In genomic region chr16:29825145-29826044, GRCh38 we compare ENCODE assay signal across 8 cellular contexts. TPM values are rescaled to one million over a fixed set of nuclear protein-coding genes. Genes with fewer than 3 reads are reported as not detected.
A peak's percentile ranks its signal among the peaks of the same experiment; 100 is the strongest.
DNase-seq lines count a peak whose midpoint lies in the region; ATAC-seq and TF ChIP-seq lines count a peak whose summit lies in the region.

No MANE protein-coding gene starts in this region.

- H3K9me3 ChIP-seq in mucosa of descending colon = no peaks in the 10 kb centered on the region
- H3K9me3 ChIP-seq in thyroid gland = no peaks in the 10 kb centered on the region

- DNase-seq in NCI-H146 (lab: John Stamatoyannopoulos, UW) (peak; percentile 58), NCI-H146 treated with DMSO at 0.1 percent for 48 hours (lab: John Stamatoyannopoulos, UW; ENCODE audit: unreplicated experiment) (no peak), choroid plexus epithelial cell (ENCODE audit: low read depth) (peak; percentile 87), mucosa of descending colon (peak; percentile 59 to 73 (median 66)), thyroid gland (no peak), DMS114 treated with DMSO at 0.1 percent for 48 hours (lab: John Stamatoyannopoulos, UW; ENCODE audit: unreplicated experiment) (no peak), NCI-H2107 (lab: John Stamatoyannopoulos, UW) (no peak)

- no peaks in the 10 kb centered on the region for H3K27me3 ChIP-seq in thyroid gland

- ATAC-seq in SK-N-SH treated with all-trans-retinoic acid at 6 μM for 48 hours (peak; percentile 42), mucosa of descending colon (peak; percentile 37)

- no peaks in the 10 kb centered on the region for H3K36me3 ChIP-seq in mucosa of descending colon (ENCODE audit: low read depth)
- H3K36me3 ChIP-seq in thyroid gland = no peaks in the 10 kb centered on the region

- H3K4me3 ChIP-seq in choroid plexus epithelial cell (ENCODE audit: low read depth, low read length) = no peak overlapping the region
- no peak overlapping the region for H3K4me3 ChIP-seq in mucosa of descending colon
- no peak overlapping the region for H3K4me3 ChIP-seq in thyroid gland (replicated peaks in 1 of 3)

- intact Hi-C loops in mucosa of descending colon (cut with DNase I, micrococcal nuclease) = no loop called here
- intact Hi-C loops in thyroid gland (cut with DNase I) = no loop called here

- TF ChIP-seq CTCF in choroid plexus epithelial cell (conservative IDR thresholded peaks at IDR 0.05; ENCODE audit: low read depth, low read length) (no peak), mucosa of descending colon (IDR thresholded peaks at IDR 0.05) (no peak), thyroid gland (IDR thresholded peaks at IDR 0.05) (no peak)

- peak overlapping the region; percentile 4 to 62 (median 62) for H3K27ac ChIP-seq in thyroid gland

- no peak for TF ChIP-seq POLR2A in thyroid gland (IDR thresholded peaks at IDR 0.05)

- WGBS in thyroid gland, 2 donors = 68 to 76% methylated on average over 9 to 10 of the region's 10 CpGs

- H3K4me1 ChIP-seq in mucosa of descending colon (ENCODE audit: low read depth) = peaks cover 89% of the 10 kb centered on the region
- H3K4me1 ChIP-seq in thyroid gland = peaks cover 28 to 55% of the 10 kb centered on the region in 2 donors

TF ChIP-seq in SK-N-SH treated with all-trans-retinoic acid at 6 μM for 48 hours, 23 proteins besides CTCF, POLR2A, EP300 and RAD21:
- TF ChIP-seq SNAI2 (CRISPR knock-in tag; IDR thresholded peaks at IDR 0.05) (no peak), TCF4 (CRISPR knock-in tag; IDR thresholded peaks at IDR 0.05; ENCODE audit: borderline replicate concordance) (no peak), RARB (CRISPR knock-in tag; IDR thresholded peaks at IDR 0.05) (no peak), ESRRG (CRISPR knock-in tag; IDR thresholded peaks at IDR 0.05) (no peak), ZFP3 (CRISPR knock-in tag; IDR thresholded peaks at IDR 0.05) (no peak), ZFP30 (CRISPR knock-in tag; IDR thresholded peaks at IDR 0.05) (no peak), POU6F1 (CRISPR knock-in tag; IDR thresholded peaks at IDR 0.05; ENCODE audit: borderline replicate concordance, low read depth) (no peak), ZNF70 (CRISPR knock-in tag; IDR thresholded peaks at IDR 0.05) (no peak), CREB5 (CRISPR knock-in tag; IDR thresholded peaks at IDR 0.05; ENCODE audit: low read depth) (no peak), CSRNP3 (CRISPR knock-in tag; IDR thresholded peaks at IDR 0.05) (no peak), TSHZ2 (CRISPR knock-in tag; IDR thresholded peaks at IDR 0.05) (no peak), BACH2 (CRISPR knock-in tag; IDR thresholded peaks at IDR 0.05; ENCODE audit: borderline replicate concordance) (no peak), ZC3H10 (CRISPR knock-in tag; IDR thresholded peaks at IDR 0.05) (no peak), TOX (CRISPR knock-in tag; IDR thresholded peaks at IDR 0.05; ENCODE audit: borderline replicate concordance) (no peak), PPARA (CRISPR knock-in tag; IDR thresholded peaks at IDR 0.05; ENCODE audit: borderline replicate concordance) (no peak), ARNTL (CRISPR knock-in tag; IDR thresholded peaks at IDR 0.05; ENCODE audit: borderline replicate concordance, low read depth) (no peak), ISL1 (CRISPR knock-in tag; IDR thresholded peaks at IDR 0.05) (no peak)

RNA-seq across cellular contexts. Expression of gene MVP, which starts 5.1 kb away (rescaled TPM):
- total RNA-seq in mucosa of descending colon (100 to 1,000 TPM; 307 to 552 (median 529) TPM), thyroid gland (100 to 1,000 TPM in 1 of 4 donors, 10 to 100 TPM in 3; 70.1 to 127 (median 90.6) TPM)

RNA-seq across cellular contexts. Expression of gene PAGR1, which starts 9.4 kb away (rescaled TPM):
- total RNA-seq in mucosa of descending colon = 10 to 100 TPM; 15.6 to 25.1 (median 20.5) TPM
- total RNA-seq in thyroid gland = 10 to 100 TPM; 38.2 to 75.0 (median 55.2) TPM

RNA-seq across cellular contexts. Expression of gene PRRT2, which starts 13.4 kb away (rescaled TPM):
- total RNA-seq in mucosa of descending colon = 10 to 100 TPM in 1 of 3 donors, under 1 TPM in 2; 0.81 to 15.2 (median 0.94) TPM
- total RNA-seq in thyroid gland = 1 to 10 TPM in 3 of 4 donors, under 1 TPM in 1; 0.89 to 4.0 (median 2.4) TPM

RNA-seq across cellular contexts. Expression of gene MAZ, which starts 19.1 kb away (rescaled TPM):
- total RNA-seq in mucosa of descending colon = 100 to 1,000 TPM; 224 to 415 (median 225) TPM
- total RNA-seq in thyroid gland = 100 to 1,000 TPM in 2 of 4 donors, 10 to 100 TPM in 2; 80.4 to 132 (median 107) TPM

RNA-seq across cellular contexts. Expression of gene KIF22, which starts 34.8 kb away (rescaled TPM):
- total RNA-seq in mucosa of descending colon (10 to 100 TPM; 24.7 to 56.2 (median 53.0) TPM), thyroid gland (10 to 100 TPM; 38.4 to 68.6 (median 57.2) TPM)

Comparison
In these comparisons a context has a peak if more than half of its experiments do, and no peak if none do; other contexts are left out.
1. DNase-seq: peak in NCI-H146 (single experiment), choroid plexus epithelial cell (single experiment) and mucosa of descending colon (3 of 3); none in NCI-H146 treated with DMSO at 0.1 percent for 48 hours (single experiment), thyroid gland (0 of 2), DMS114 treated with DMSO at 0.1 percent for 48 hours (single experiment) and NCI-H2107 (single experiment).